ENCODE assay signal across 1 cellular context in genomic region chr11:119481021-119481666, GRCh38.
TF ChIP-seq lines count a peak whose summit lies in the region.

No MANE protein-coding gene starts in this region.

TF ChIP-seq in HepG2, 621 proteins besides CTCF, POLR2A, EP300 and RAD21 (continued from another document and continues in another):
- TF ChIP-seq ZNF589 (CRISPR knock-in tag; conservative IDR thresholded peaks at IDR 0.05) (no peak), THYN1 (CRISPR knock-in tag; IDR thresholded peaks at IDR 0.05; ENCODE audit: borderline replicate concordance, low read depth) (no peak), ZNF30 (CRISPR knock-in tag; IDR thresholded peaks at IDR 0.05) (no peak), ZXDC (CRISPR knock-in tag; IDR thresholded peaks at IDR 0.05) (no peak), ZNF333 (CRISPR knock-in tag; IDR thresholded peaks at IDR 0.05; ENCODE audit: borderline replicate concordance) (peak; percentile 37; the same call in 1 of the 2 replicates), ZNF615 (CRISPR knock-in tag; IDR thresholded peaks at IDR 0.05; ENCODE audit: borderline replicate concordance) (no peak), ZNF530 (CRISPR knock-in tag; IDR thresholded peaks at IDR 0.05; ENCODE audit: low read depth) (no peak), NR2F6 (IDR thresholded peaks at IDR 0.05) (peak; percentile 76), NR2F6 (CRISPR knock-in tag; IDR thresholded peaks at IDR 0.05) (peak; percentile 85), SMAD3 (CRISPR knock-in tag; IDR thresholded peaks at IDR 0.05) (0 out of 2 replicates have a peak, but pooled peaks have one; percentile 37), ZNF7 (CRISPR knock-in tag; IDR thresholded peaks at IDR 0.05) (no peak), POLR2AphosphoS2 (IDR thresholded peaks at IDR 0.05; ENCODE audit: low read depth, low read length) (no peak), ZNF710 (CRISPR knock-in tag; IDR thresholded peaks at IDR 0.05; ENCODE audit: borderline replicate concordance) (peak; percentile 78; the same call in 1 of the 2 replicates), ZNF776 (CRISPR knock-in tag; IDR thresholded peaks at IDR 0.05) (no peak), FOXK1 (CRISPR knock-in tag; IDR thresholded peaks at IDR 0.05; ENCODE audit: borderline replicate concordance, low read depth) (no peak), ZEB1 (IDR thresholded peaks at IDR 0.05; ENCODE audit: insufficient replicate concordance, low read depth) (peak; percentile 25), MYC (CRISPR knock-in tag; IDR thresholded peaks at IDR 0.05; ENCODE audit: borderline replicate concordance) (peak; percentile 45; the same call in 1 of the 2 replicates), CREB1 (IDR thresholded peaks at IDR 0.05) (peak; percentile 13; the same call in 1 of the 2 replicates), CREB1 (CRISPR knock-in tag; IDR thresholded peaks at IDR 0.05) (peak; percentile 56), POLR2G (IDR thresholded peaks at IDR 0.05; ENCODE audit: low read depth, low read length) (no peak), ZNF142 (CRISPR knock-in tag; IDR thresholded peaks at IDR 0.05) (peak; percentile 68; the same call in 1 of the 2 replicates), TFDP2 (CRISPR knock-in tag; IDR thresholded peaks at IDR 0.05) (no peak), LRRFIP1 (CRISPR knock-in tag; conservative IDR thresholded peaks at IDR 0.05) (no peak), IRF2 (CRISPR knock-in tag; IDR thresholded peaks at IDR 0.05) (peak; percentile 72), RFXAP (CRISPR knock-in tag; IDR thresholded peaks at IDR 0.05; ENCODE audit: borderline replicate concordance) (no peak; the same call in 1 of the 2 replicates), ZNF460 (CRISPR knock-in tag; IDR thresholded peaks at IDR 0.05; ENCODE audit: borderline replicate concordance) (no peak; the same call in 1 of the 2 replicates), CC2D1A (CRISPR knock-in tag; IDR thresholded peaks at IDR 0.05) (no peak), ZNF350 (CRISPR knock-in tag; IDR thresholded peaks at IDR 0.05; ENCODE audit: borderline replicate concordance, low read depth) (peak; percentile 68; the same call in 1 of the 2 replicates), ZNF235 (CRISPR knock-in tag; IDR thresholded peaks at IDR 0.05; ENCODE audit: borderline replicate concordance) (no peak), XRCC5 (optimal IDR thresholded peaks at IDR 0.05; ENCODE audit: low read length) (peak; percentile 90), PAF1 (CRISPR knock-in tag; IDR thresholded peaks at IDR 0.05) (no peak), ATF5 (CRISPR knock-in tag; IDR thresholded peaks at IDR 0.05; ENCODE audit: low read depth) (no peak), HIC2 (CRISPR knock-in tag; IDR thresholded peaks at IDR 0.05; ENCODE audit: low read depth) (peak; percentile 22; the same call in 1 of the 2 replicates), ZSCAN30 (CRISPR knock-in tag; IDR thresholded peaks at IDR 0.05) (no peak), ZFP1 (CRISPR knock-in tag; IDR thresholded peaks at IDR 0.05) (peak; percentile 83; the same call in 1 of the 2 replicates), CENPX (CRISPR knock-in tag; IDR thresholded peaks at IDR 0.05) (no peak), ZNF883 (CRISPR knock-in tag; IDR thresholded peaks at IDR 0.05; ENCODE audit: not compliant biosample characterization) (no peak), SMARCC2 (IDR thresholded peaks at IDR 0.05) (no peak), RCOR2 (CRISPR knock-in tag; IDR thresholded peaks at IDR 0.05) (peak; percentile 83), GPN1 (CRISPR knock-in tag; IDR thresholded peaks at IDR 0.05; ENCODE audit: borderline replicate concordance) (no peak), ZC3H13 (CRISPR knock-in tag; IDR thresholded peaks at IDR 0.05) (no peak), AHR (CRISPR knock-in tag; IDR thresholded peaks at IDR 0.05) (peak; percentile 83), MATR3 (CRISPR knock-in tag; IDR thresholded peaks at IDR 0.05) (no peak), KDM3A (CRISPR knock-in tag; IDR thresholded peaks at IDR 0.05; ENCODE audit: low read depth) (peak; percentile 81)
